In genomic region chr4:986428-986948, GRCh38 we compare ENCODE assay signal across 6 cellular contexts. TPM values are rescaled to one million over a fixed set of nuclear protein-coding genes. Genes with fewer than 3 reads are reported as not detected.
DNase-seq lines count a peak whose midpoint lies in the region; ATAC-seq and TF ChIP-seq lines count a peak whose summit lies in the region.

No MANE protein-coding gene starts in this region.

- H3K4me1 Mint-ChIP-seq in type B pancreatic cell (ENCODE audit: unreplicated experiment), result peaks cover 12% of the 10 kb centered on the region

- no peak for TF ChIP-seq CTCF in right atrium auricular region (IDR thresholded peaks at IDR 0.05)
- TF ChIP-seq CTCF in type B pancreatic cell (conservative IDR thresholded peaks at IDR 0.05), result no peak

- H3K9me3 Mint-ChIP-seq in type B pancreatic cell, result no peaks in the 10 kb centered on the region

- no peaks in the 10 kb centered on the region for H3K36me3 ChIP-seq in right atrium auricular region

- peak; percentile 32 for ATAC-seq in GM21390 (IDR thresholded peaks at IDR 0.05; ENCODE audit: unreplicated experiment)

- H3K27me3 Mint-ChIP-seq in type B pancreatic cell, result no peaks in the 10 kb centered on the region

- peak overlapping the region; percentile 55 to 57 for H3K27ac ChIP-seq in right atrium auricular region

- peaks cover 0 to 24% of the 10 kb centered on the region in 2 donors for H3K4me1 ChIP-seq in right atrium auricular region

- no peaks in the 10 kb centered on the region for H3K27me3 ChIP-seq in right atrium auricular region

- DNase-seq in OCI-M1 (lab: John Stamatoyannopoulos, UW) (peak; percentile 70), right atrium auricular region (ENCODE audit: low spot score) (no peak), type B pancreatic cell (ENCODE audit: extremely low spot score, unreplicated experiment) (no peak), GOT3 (lab: John Stamatoyannopoulos, UW) (no peak), mesenteric fat pad (ENCODE audit: low spot score) (no peak)

- no peaks in the 10 kb centered on the region for H3K9me3 ChIP-seq in right atrium auricular region

- peak overlapping the region; percentile 74 for H3K27ac Mint-ChIP-seq in type B pancreatic cell

- H3K4me3 ChIP-seq in right atrium auricular region, result peak overlapping the region; percentile 48 to 74

- H3K4me3 Mint-ChIP-seq in type B pancreatic cell, result peak overlapping the region; percentile 93

- no peaks in the 10 kb centered on the region for H3K36me3 Mint-ChIP-seq in type B pancreatic cell

RNA-seq across cellular contexts. Expression of gene IDUA, which starts 0.4 kb away (rescaled TPM):
- total RNA-seq in right atrium auricular region, result 10 to 100 TPM in 1 of 2 donors, 1 to 10 TPM in 1; 8.9 to 10.2 TPM
- total RNA-seq in type B pancreatic cell (ENCODE audit: low replicate concordance), result 20.7 and 37.2 TPM in 2 replicates
- 34.7 TPM for total RNA-seq in mesenteric fat pad

RNA-seq across cellular contexts. Expression of gene SLC26A1, which starts 6.7 kb away (rescaled TPM):
- not detected for total RNA-seq in right atrium auricular region
- 2.8 and 3.8 TPM in 2 replicates for total RNA-seq in type B pancreatic cell (ENCODE audit: low replicate concordance)
- 0.22 TPM for total RNA-seq in mesenteric fat pad

RNA-seq across cellular contexts. Expression of gene DGKQ, which starts 13.1 kb away (rescaled TPM):
- total RNA-seq in right atrium auricular region (1 to 10 TPM; 3.1 to 4.8 TPM), type B pancreatic cell (ENCODE audit: low replicate concordance) (17.0 and 21.2 TPM in 2 replicates), mesenteric fat pad (10.1 TPM)

RNA-seq across cellular contexts. Expression of gene FGFRL1, which starts 24.9 kb away (rescaled TPM):
- total RNA-seq in right atrium auricular region (10 to 100 TPM; 30.3 to 47.1 TPM), type B pancreatic cell (ENCODE audit: low replicate concordance) (20.5 and 30.9 TPM in 2 replicates), mesenteric fat pad (54.1 TPM)

RNA-seq across cellular contexts. Expression of gene TMEM175, which starts 54.2 kb away (rescaled TPM):
- 10 to 100 TPM; 20.2 to 24.0 TPM for total RNA-seq in right atrium auricular region
- total RNA-seq in type B pancreatic cell (ENCODE audit: low replicate concordance), result 21.4 and 33.6 TPM in 2 replicates
- 27.7 TPM for total RNA-seq in mesenteric fat pad
